Comparison of ENCODE assay signal across 26 cellular contexts in genomic region chr5:53052499-53052898, GRCh38.
"Had no signal": no experiment of that assay in that cellular context is flagged by ENCODE, and none has a peak within 500 bp of the region (broad histone marks: within the 10 kb centered on the region; RNA-seq: fewer than 3 reads in every experiment).

No MANE protein-coding gene starts in this region.

- H3K79me2 ChIP-seq: hepatocyte had no signal

- H3K4me1 Mint-ChIP-seq: activated naive CD8-positive, alpha-beta T cell treated with anti-CD3 and anti-CD28 coated beads for 36 hours; endodermal cell; nephron; WTC11 had no signal

- H3K27me3 ChIP-seq: esophagus muscularis mucosa, gastroesophageal sphincter, hepatocyte, right lobe of liver, vagina had no signal

- H3K27ac ChIP-seq: esophagus muscularis mucosa, gastroesophageal sphincter, hepatocyte, left ventricle myocardium inferior, right lobe of liver, thoracic aorta, vagina had no signal

- H3K27ac Mint-ChIP-seq: activated naive CD4-positive, alpha-beta T cell treated with anti-CD3 and anti-CD28 coated beads for 36 hours; activated naive CD8-positive, alpha-beta T cell treated with anti-CD3 and anti-CD28 coated beads for 36 hours; activated T-helper 1 cell treated with anti-CD3 and anti-CD28 coated beads, Interleukin-12 subunit alpha, Interleukin-12 subunit beta, Interleukin-2, Interleukin-4 antibody, amounts not matched to agents 30 ng/mL and 10 ng/mL and 1 ng/mL, durations not matched to agents 14 hours and 24 hours and 36 hours; endodermal cell; nephron; type B pancreatic cell; WTC11 had no signal

- H3K27me3 Mint-ChIP-seq: type B pancreatic cell had no signal

- H3K9me3 ChIP-seq: esophagus muscularis mucosa, gastroesophageal sphincter, left ventricle myocardium inferior, mucosa of descending colon, right lobe of liver, thoracic aorta, vagina had no signal

- H3K9me3 Mint-ChIP-seq: activated naive CD4-positive, alpha-beta T cell treated with anti-CD3 and anti-CD28 coated beads for 36 hours; activated naive CD8-positive, alpha-beta T cell treated with anti-CD3 and anti-CD28 coated beads for 36 hours; activated T-helper 1 cell treated with anti-CD3 and anti-CD28 coated beads, Interleukin-12 subunit alpha, Interleukin-12 subunit beta, Interleukin-2, Interleukin-4 antibody, amounts not matched to agents 30 ng/mL and 10 ng/mL and 1 ng/mL, durations not matched to agents 14 hours and 24 hours and 36 hours; endodermal cell; nephron; type B pancreatic cell; WTC11 had no signal

- H3K4me3 Mint-ChIP-seq: activated naive CD4-positive, alpha-beta T cell treated with anti-CD3 and anti-CD28 coated beads for 36 hours; activated naive CD8-positive, alpha-beta T cell treated with anti-CD3 and anti-CD28 coated beads for 36 hours; activated T-helper 1 cell treated with anti-CD3 and anti-CD28 coated beads, Interleukin-12 subunit alpha, Interleukin-12 subunit beta, Interleukin-2, Interleukin-4 antibody, amounts not matched to agents 30 ng/mL and 10 ng/mL and 1 ng/mL, durations not matched to agents 14 hours and 24 hours and 36 hours; endodermal cell; nephron; type B pancreatic cell; WTC11 had no signal

- DNase-seq: activated CD4-positive, alpha-beta T cell treated with anti-CD3 and anti-CD28 coated beads for 1 hour; activated CD4-positive, alpha-beta T cell treated with anti-CD3 and anti-CD28 coated beads, Interleukin-2, amount 50 U/mL, for 1 hour; activated effector memory CD4-positive, alpha-beta T cell treated with anti-CD3 and anti-CD28 coated beads, Interleukin-2, amount 50 U/mL, for 16 hours; activated naive CD4-positive, alpha-beta T cell treated with anti-CD3 and anti-CD28 coated beads for 36 hours; activated naive CD8-positive, alpha-beta T cell treated with anti-CD3 and anti-CD28 coated beads for 36 hours; activated T-cell treated with anti-CD3 and anti-CD28 coated beads, Interleukin-2, amount 50 U/mL, for 1 hour; amniotic stem cell; caudate nucleus; endodermal cell; islet precursor cell; left ventricle myocardium inferior; mucosa of descending colon; right lobe of liver; stimulated activated CD4-positive, alpha-beta T cell treated with anti-CD3 and anti-CD28 coated beads, Interleukin-12 subunit alpha, Interleukin-12 subunit beta, amount 100 ng/mL, for 4 hours; stimulated activated CD4-positive, alpha-beta T cell treated with anti-CD3 and anti-CD28 coated beads, Interleukin-4, amount 100 ng/mL, for 1 hour; stimulated activated naive CD8-positive, alpha-beta T cell treated with anti-CD3 and anti-CD28 coated beads, Interleukin-15, Interleukin-2, amounts not matched to agents 100 U/mL and 50 U/mL, for 24 hours; T-helper 2 cell had no signal

- H3K4me2 ChIP-seq: hepatocyte had no signal

- H3K36me3 Mint-ChIP-seq: activated naive CD8-positive, alpha-beta T cell treated with anti-CD3 and anti-CD28 coated beads for 36 hours; type B pancreatic cell; WTC11 had no signal

- H2AFZ ChIP-seq: hepatocyte had no signal

- H3K36me3 ChIP-seq: left ventricle myocardium inferior, right lobe of liver, vagina had no signal

- H3K4me3 ChIP-seq: esophagus muscularis mucosa, gastroesophageal sphincter, hepatocyte, left ventricle myocardium inferior, mucosa of descending colon, right lobe of liver, thoracic aorta, vagina had no signal

- H3K4me1 ChIP-seq: esophagus muscularis mucosa, gastroesophageal sphincter, left ventricle myocardium inferior, right lobe of liver, vagina had no signal
